In genomic region chr2:218993345-218994315, GRCh38 we compare ENCODE assay signal across 10 cellular contexts. TPM values are rescaled to one million over a fixed set of nuclear protein-coding genes. Genes with fewer than 3 reads are reported as not detected.
DNase-seq lines count a peak whose midpoint lies in the region; ATAC-seq, FAIRE-seq and TF ChIP-seq lines count a peak whose summit lies in the region.
"Had no signal": no experiment of that assay in that cellular context is flagged by ENCODE, and none has a peak within 500 bp of the region (broad histone marks: within the 10 kb centered on the region; RNA-seq: fewer than 3 reads in every experiment).

Gene CRYBA2 (minus strand): TSS chr2:218993422. CDS start chr2:218993176, 246 bp downstream.

- H3K27me3 Mint-ChIP-seq in activated CD4-positive, alpha-beta T cell treated with anti-CD3 and anti-CD28 coated beads for 36 hours = peaks cover 75% of the 10 kb centered on the region

- H3K9me3 ChIP-seq in SJSA1 (replicated peaks) = no peaks in the 10 kb centered on the region; the same call in 1 of the 2 replicates
- H3K9me3 ChIP-seq in hepatocyte (ENCODE audit: low read depth) = no peaks in the 10 kb centered on the region
- H3K9me3 ChIP-seq in suprapubic skin = no peaks in the 10 kb centered on the region

- POLR2A ChIA-PET in activated CD4-positive, alpha-beta T cell treated with anti-CD3 and anti-CD28 coated beads for 36 hours (lab: Charles Lee) = no interaction called here
- POLR2A ChIA-PET in GM10248 (lab: Yijun Ruan, JAX) = no interaction called here

- no peak for TF ChIP-seq POLR2A in suprapubic skin (IDR thresholded peaks at IDR 0.05)

- peaks cover 81% of the 10 kb centered on the region for H3K27me3 ChIP-seq in SJSA1 (replicated peaks)
- peaks cover 89% of the 10 kb centered on the region for H3K27me3 ChIP-seq in hepatocyte
- peaks cover 91% of the 10 kb centered on the region for H3K27me3 ChIP-seq in suprapubic skin

- H3K27ac Mint-ChIP-seq in activated CD4-positive, alpha-beta T cell treated with anti-CD3 and anti-CD28 coated beads for 36 hours = no peak within 1 kb of the TSS

- intact Hi-C loops in activated CD4-positive, alpha-beta T cell treated with anti-CD3 and anti-CD28 coated beads for 36 hours (cut with DNase I, micrococcal nuclease) = loop anchor here in 1 of 2 experiments (2.0 kb wide), 1 partner anchor 13 kb away; no protein-coding TSS in a partner anchor

- no peak for FAIRE-seq in HTR-8/SVneo (lab: Jason Lieb, UNC)

- no peaks in the 10 kb centered on the region for H3K36me3 Mint-ChIP-seq in activated CD4-positive, alpha-beta T cell treated with anti-CD3 and anti-CD28 coated beads for 36 hours (ENCODE audit: low read depth)

- H4K20me1 ChIP-seq in hepatocyte (ENCODE audit: insufficient read depth, poor library complexity, severe bottlenecking) = no peaks in the 10 kb centered on the region

- CTCF ChIA-PET in activated CD4-positive, alpha-beta T cell treated with anti-CD3 and anti-CD28 coated beads for 36 hours (lab: Charles Lee) = interaction anchor here (0.8 to 5.3 kb wide), 14 partner anchors 11 to 261 kb away, joined by 3 to 70 read pairs (median 6); partner anchors contain the start of genes CDK5R2 and FEV
- CTCF ChIA-PET in GM10248 (lab: Yijun Ruan, JAX) = interaction anchor here (0.9 to 5.2 kb wide), 11 partner anchors 12 to 161 kb away, joined by 3 to 60 read pairs (median 4); no protein-coding TSS in a partner anchor

- no peak within 1 kb of the TSS for H3K27ac ChIP-seq in SJSA1
- no peak within 1 kb of the TSS for H3K27ac ChIP-seq in hepatocyte
- H3K27ac ChIP-seq in suprapubic skin = no peak within 1 kb of the TSS
- H3K27ac ChIP-seq: HL-60 had no signal

- H3K4me3 ChIP-seq in SJSA1 = peak within 1 kb of the TSS; percentile 9
- no peak within 1 kb of the TSS for H3K4me3 ChIP-seq in hepatocyte
- peak within 1 kb of the TSS; percentile 45 for H3K4me3 ChIP-seq in suprapubic skin

- no peak within 1 kb of the TSS for H2AFZ ChIP-seq in hepatocyte

- no peak for TF ChIP-seq EP300 in suprapubic skin (IDR thresholded peaks at IDR 0.05)

- WGBS in hepatocyte (ENCODE audit: low lambda C conversion rate, missing lambda C conversion rate) = 2% methylated on average over 78 of the region's 88 CpGs
- 3% methylated on average over 35 of the region's 88 CpGs for WGBS in suprapubic skin

- H3K9me2 ChIP-seq in hepatocyte (replicated peaks; ENCODE audit: insufficient read depth) = no peaks in the 10 kb centered on the region

- H3K4me2 ChIP-seq in hepatocyte = peak within 1 kb of the TSS; percentile 92

- no peaks in the 10 kb centered on the region for H3K79me2 ChIP-seq in hepatocyte

- H3K4me1 ChIP-seq in SJSA1 (replicated peaks) (peaks cover 19% of the 10 kb centered on the region), hepatocyte (ENCODE audit: insufficient read depth) (peaks cover 12% of the 10 kb centered on the region), suprapubic skin (peaks cover 27% of the 10 kb centered on the region)

- no peaks in the 10 kb centered on the region for H3K9me3 Mint-ChIP-seq in activated CD4-positive, alpha-beta T cell treated with anti-CD3 and anti-CD28 coated beads for 36 hours (ENCODE audit: low read depth)

- no peak for TF ChIP-seq CTCF in hepatocyte (IDR thresholded peaks at IDR 0.05; ENCODE audit: poor library complexity)
- TF ChIP-seq CTCF in suprapubic skin (IDR thresholded peaks at IDR 0.05) = no peak
- no peak for TF ChIP-seq CTCF in GM10248 (IDR thresholded peaks at IDR 0.05; ENCODE audit: control extremely low read depth, extremely low read depth, low read depth, missing control alignments)

- peak; percentile 27 for ATAC-seq in activated CD4-positive, alpha-beta T cell treated with anti-CD3 and anti-CD28 coated beads for 36 hours
- ATAC-seq in GM21447 (IDR thresholded peaks at IDR 0.05; ENCODE audit: unreplicated experiment) = no peak

- H3K36me3 ChIP-seq in SJSA1 (no peaks in the 10 kb centered on the region), hepatocyte (replicated peaks; ENCODE audit: insufficient read depth, low read depth) (no peaks in the 10 kb centered on the region), suprapubic skin (no peaks in the 10 kb centered on the region)

- DNase-seq in activated CD4-positive, alpha-beta T cell treated with anti-CD3 and anti-CD28 coated beads for 36 hours = peak; percentile 43
- DNase-seq in activated CD4-positive, alpha-beta T cell treated with anti-CD3 and anti-CD28 coated beads, Interleukin-2, amount 50 U/mL, for 4 hours = no peak
- peak in 1 of 2 experiments; percentile 26 for DNase-seq in SJSA1 (ENCODE audit: low read depth in 1 of 2, low spot score in 2 of 2)
- DNase-seq in hepatocyte (ENCODE audit: low spot score) = peak; percentile 45
- DNase-seq in suprapubic skin (ENCODE audit: low spot score in 2 of 2) = no peak
- DNase-seq in GM10248 (ENCODE audit: extremely low spot score) = no peak
- DNase-seq in HTR-8/SVneo (ENCODE audit: insufficient read length, low spot score) = no peak

- H3K4me1 Mint-ChIP-seq in activated CD4-positive, alpha-beta T cell treated with anti-CD3 and anti-CD28 coated beads for 36 hours = no peaks in the 10 kb centered on the region

- no peak within 1 kb of the TSS for H3K4me3 Mint-ChIP-seq in activated CD4-positive, alpha-beta T cell treated with anti-CD3 and anti-CD28 coated beads for 36 hours

RNA-seq across cellular contexts. Expression of gene CRYBA2, which starts in this region (rescaled TPM):
- not detected for total RNA-seq in activated CD4-positive, alpha-beta T cell treated with anti-CD3 and anti-CD28 coated beads for 36 hours
- not detected in 2 replicates for total RNA-seq in SJSA1 (2014; rRNA removed; shearing (Covaris generic))
- total RNA-seq in hepatocyte (0.90 TPM in 1 of 2 replicates, not detected in the other), suprapubic skin (not detected)
- polyA plus RNA-seq in hepatocyte = not detected in 2 replicates
- total RNA-seq: omental fat pad had no signal

Comparison
In these comparisons a context has a peak if more than half of its experiments do, and no peak if none do; other contexts are left out.
1. Peak in DNase-seq and ATAC-seq in activated CD4-positive, alpha-beta T cell treated with anti-CD3 and anti-CD28 coated beads for 36 hours; RNA of the gene not detected or under 1 TPM.
2. Peak in DNase-seq and H3K4me2 ChIP-seq in hepatocyte; RNA of the gene not detected or under 1 TPM.